In the genomic region with DNA sequence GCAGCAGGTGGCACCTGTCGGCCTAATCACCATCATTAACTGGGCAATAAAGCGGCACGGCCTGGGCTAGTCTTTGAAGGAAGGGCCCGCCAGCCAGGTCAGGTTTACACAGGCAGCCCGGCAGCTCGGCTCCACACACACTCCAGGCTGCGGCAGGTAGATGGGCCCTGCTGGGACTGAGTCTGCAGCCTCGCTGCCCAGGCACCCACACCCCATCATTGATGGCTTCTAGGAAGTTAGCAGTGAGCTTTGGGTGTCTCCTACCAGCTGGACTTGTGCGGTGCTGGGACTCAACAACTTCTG, we compare ENCODE assay signal across 14 cellular contexts. TPM values are rescaled to one million over a fixed set of nuclear protein-coding genes. Genes with fewer than 3 reads are reported as not detected.
"Had no signal": no experiment of that assay in that cellular context is flagged by ENCODE, and none has a peak within 500 bp of the region (broad histone marks: within the 10 kb centered on the region; RNA-seq: fewer than 3 reads in every experiment).

No MANE protein-coding gene starts in this region.

- H3K4me3 Mint-ChIP-seq: activated naive CD8-positive, alpha-beta T cell treated with anti-CD3 and anti-CD28 coated beads, Interleukin-2, amount 50 U/mL, for 24 hours; naive thymus-derived CD8-positive, alpha-beta T cell; stimulated activated effector memory CD8-positive, alpha-beta T cell treated with anti-CD3 and anti-CD28 coated beads, Interleukin-12 subunit alpha, Interleukin-12 subunit beta, amount 100 ng/mL, for 72 hours had no signal

- H3K27ac Mint-ChIP-seq: activated naive CD8-positive, alpha-beta T cell treated with anti-CD3 and anti-CD28 coated beads, Interleukin-2, amount 50 U/mL, for 24 hours; stimulated activated effector memory CD8-positive, alpha-beta T cell treated with anti-CD3 and anti-CD28 coated beads, Interleukin-12 subunit alpha, Interleukin-12 subunit beta, amount 100 ng/mL, for 72 hours had no signal

- H3K9me3 ChIP-seq: tibial artery had no signal

- H3K9me3 Mint-ChIP-seq: activated naive CD8-positive, alpha-beta T cell treated with anti-CD3 and anti-CD28 coated beads, Interleukin-2, amount 50 U/mL, for 24 hours; naive thymus-derived CD8-positive, alpha-beta T cell; stimulated activated effector memory CD8-positive, alpha-beta T cell treated with anti-CD3 and anti-CD28 coated beads, Interleukin-12 subunit alpha, Interleukin-12 subunit beta, amount 100 ng/mL, for 72 hours had no signal

- DNase-seq: activated CD4-positive, alpha-beta T cell treated with anti-CD3 and anti-CD28 coated beads for 4 hours; activated naive CD4-positive, alpha-beta T cell treated with Interleukin-2 at 50 U/mL for 16 hours; activated naive CD8-positive, alpha-beta T cell treated with anti-CD3 and anti-CD28 coated beads, Interleukin-2, amount 50 U/mL, for 24 hours; naive thymus-derived CD8-positive, alpha-beta T cell; T1000; tibial artery; WERI-Rb-1 had no signal

- H3K4me1 Mint-ChIP-seq: activated naive CD8-positive, alpha-beta T cell treated with anti-CD3 and anti-CD28 coated beads, Interleukin-2, amount 50 U/mL, for 24 hours; naive thymus-derived CD8-positive, alpha-beta T cell; stimulated activated effector memory CD8-positive, alpha-beta T cell treated with anti-CD3 and anti-CD28 coated beads, Interleukin-12 subunit alpha, Interleukin-12 subunit beta, amount 100 ng/mL, for 72 hours had no signal

- H3K27me3 Mint-ChIP-seq: activated naive CD8-positive, alpha-beta T cell treated with anti-CD3 and anti-CD28 coated beads, Interleukin-2, amount 50 U/mL, for 24 hours; naive thymus-derived CD8-positive, alpha-beta T cell had no signal

- H3K4me3 ChIP-seq: lung, smooth muscle cell, tibial artery had no signal

- H3K36me3 Mint-ChIP-seq: naive thymus-derived CD8-positive, alpha-beta T cell; stimulated activated effector memory CD8-positive, alpha-beta T cell treated with anti-CD3 and anti-CD28 coated beads, Interleukin-12 subunit alpha, Interleukin-12 subunit beta, amount 100 ng/mL, for 72 hours had no signal

- H3K36me3 ChIP-seq: tibial artery, WERI-Rb-1 had no signal

- H3K27ac ChIP-seq: tibial artery had no signal

- ATAC-seq: esophagus mucosa; naive thymus-derived CD8-positive, alpha-beta T cell; stimulated activated effector memory CD8-positive, alpha-beta T cell treated with anti-CD3 and anti-CD28 coated beads, Interleukin-12 subunit alpha, Interleukin-12 subunit beta, amount 100 ng/mL, for 72 hours had no signal

RNA-seq across cellular contexts. Expression of a gene that starts 6.8 kb away (rescaled TPM):
- total RNA-seq: astrocyte; naive thymus-derived CD8-positive, alpha-beta T cell; posterior vena cava; right cardiac atrium had no signal

RNA-seq across cellular contexts. Expression of a gene that starts 25.9 kb away (rescaled TPM):
- total RNA-seq: astrocyte; esophagus mucosa; naive thymus-derived CD8-positive, alpha-beta T cell; right cardiac atrium; smooth muscle cell had no signal
